ENCODE assay signal across 1 cellular context in the genomic region with DNA sequence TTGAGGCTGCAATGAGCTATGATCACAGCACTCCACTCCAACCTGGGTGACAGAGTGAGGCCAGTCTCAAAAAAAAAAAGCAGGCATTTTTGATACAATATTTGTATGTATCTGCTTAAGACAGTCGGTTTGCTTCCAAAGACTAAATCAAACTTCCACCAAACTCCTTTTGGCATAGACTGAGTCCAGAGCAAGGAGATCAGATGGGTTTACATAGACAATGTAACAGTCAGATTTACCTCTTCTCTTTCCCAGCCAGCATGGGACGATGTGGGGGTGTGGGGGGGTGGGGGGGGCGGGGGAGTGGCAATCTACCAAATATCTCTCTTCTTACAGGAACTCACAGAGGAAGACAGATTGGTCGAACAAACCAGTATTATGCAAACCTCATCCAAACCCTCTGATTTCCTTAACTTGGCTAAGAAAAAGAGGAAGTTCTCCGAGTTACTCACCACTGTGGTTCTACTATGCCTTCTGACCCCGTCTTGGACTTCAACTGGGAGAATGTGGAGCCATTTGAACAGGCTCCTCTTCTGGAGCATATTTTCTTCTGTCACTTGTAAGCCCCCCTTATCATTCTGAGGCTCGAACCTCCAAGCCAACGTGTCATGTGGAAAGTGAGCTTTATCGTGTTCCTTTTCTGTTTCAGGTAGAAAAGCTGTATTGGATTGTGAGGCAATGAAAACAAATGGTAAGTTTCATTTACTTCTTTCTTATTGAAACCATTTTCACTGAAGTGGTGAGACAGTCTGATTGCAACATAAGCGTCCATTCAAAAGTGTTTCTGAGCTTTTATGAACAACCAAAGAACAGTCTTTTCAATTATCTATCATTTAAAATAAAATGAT.
TF ChIP-seq lines count a peak whose summit lies in the region.

Gene MILR1, plus strand, starts transcription at position 451 of the 848 bp plus-strand sequence. Its CDS starts 54 bp downstream, at position 505.

TF ChIP-seq in K562, 482 proteins besides CTCF, POLR2A, EP300 and RAD21 (continued from another document and continues in another):
- TF ChIP-seq TSHZ1 (CRISPR knock-in tag; IDR thresholded peaks at IDR 0.05) (no peak), NFE2L1 (tag; IDR thresholded peaks at IDR 0.05; ENCODE audit: borderline replicate concordance, low read depth) (no peak), E4F1 (CRISPR knock-in tag; IDR thresholded peaks at IDR 0.05; ENCODE audit: borderline replicate concordance) (no peak), PYGO2 (tag; IDR thresholded peaks at IDR 0.05) (no peak), SREBF2 (CRISPR knock-in tag; IDR thresholded peaks at IDR 0.05) (no peak), BRD9 (IDR thresholded peaks at IDR 0.05; ENCODE audit: low read depth, partially characterized antibody) (peak; percentile 65), ZNF253 (CRISPR knock-in tag; conservative IDR thresholded peaks at IDR 0.05) (no peak), FOXP4 (CRISPR knock-in tag; IDR thresholded peaks at IDR 0.05; ENCODE audit: borderline replicate concordance) (no peak), RAD51 (IDR thresholded peaks at IDR 0.05; ENCODE audit: borderline replicate concordance, low read depth) (no peak), SMAD1 (IDR thresholded peaks at IDR 0.05; ENCODE audit: low read depth, low read length, partially characterized antibody) (peak; percentile 76), ZNF589 (CRISPR knock-in tag; IDR thresholded peaks at IDR 0.05; ENCODE audit: low read depth) (peak; percentile 77; the same call in 1 of the 2 replicates), HSF4 (CRISPR knock-in tag; IDR thresholded peaks at IDR 0.05; ENCODE audit: borderline replicate concordance) (no peak), TCFL5 (CRISPR knock-in tag; conservative IDR thresholded peaks at IDR 0.05) (no peak), MCM3 (IDR thresholded peaks at IDR 0.05) (no peak), NFRKB (IDR thresholded peaks at IDR 0.05; ENCODE audit: low read depth) (peak; percentile 67; the same call in 1 of the 2 replicates), PHF21A (IDR thresholded peaks at IDR 0.05; ENCODE audit: borderline replicate concordance, low read depth) (no peak), ZNF766 (CRISPR knock-in tag; conservative IDR thresholded peaks at IDR 0.05) (peak; percentile 74; the same call in 1 of the 2 replicates), U2AF1 (optimal IDR thresholded peaks at IDR 0.05; ENCODE audit: low read depth, low read length) (no peak), ZBTB43 (CRISPR knock-in tag; IDR thresholded peaks at IDR 0.05) (no peak), JUND (IDR thresholded peaks at IDR 0.05; ENCODE audit: borderline replicate concordance, low read depth, low read length) (peak; percentile 93), JUND (tag; IDR thresholded peaks at IDR 0.05; ENCODE audit: borderline replicate concordance, low read depth, low read length) (peak; percentile 91; the same call in 2 of the 3 replicates), TCF7L2 (IDR thresholded peaks at IDR 0.05; ENCODE audit: low read depth, low read length) (no peak), MXI1 (IDR thresholded peaks at IDR 0.05; ENCODE audit: low read depth, low read length) (no peak), TEAD2 (tag; IDR thresholded peaks at IDR 0.05) (no peak), SIN3A (IDR thresholded peaks at IDR 0.05; ENCODE audit: borderline replicate concordance in 2 of 2, control insufficient read depth in 1 of 2, low read depth in 2 of 2, low read length in 2 of 2) (0 out of 4 replicates have a peak, but pooled peaks of 1 of the 2 experiments have one; percentile 35), ZBTB11 (CRISPR knock-in tag; IDR thresholded peaks at IDR 0.05) (no peak; a peak in 1 of 6 replicates), SMC3 (conservative IDR thresholded peaks at IDR 0.05; ENCODE audit: insufficient read depth, low read depth, low read length) (no peak), ESRRB (CRISPR knock-in tag; IDR thresholded peaks at IDR 0.05; ENCODE audit: borderline replicate concordance) (no peak), MEF2D (tag; conservative IDR thresholded peaks at IDR 0.05; ENCODE audit: low read depth) (0 out of 2 replicates have a peak, but pooled peaks have one; percentile 33), XRCC5 (IDR thresholded peaks at IDR 0.05; ENCODE audit: low read depth, low read length) (no peak), HDGF (IDR thresholded peaks at IDR 0.05) (no peak), DPF2 (IDR thresholded peaks at IDR 0.05) (peak; percentile 89), GTF2E2 (tag; IDR thresholded peaks at IDR 0.05) (peak; percentile 70; the same call in 1 of the 2 replicates), CBX3 (IDR thresholded peaks at IDR 0.05; ENCODE audit: borderline replicate concordance in 1 of 2, low read length in 2 of 2) (peak in 1 of 2 experiments; percentile 52; a peak in 1 of 3 replicates), IRF1 (CRISPR knock-in tag; IDR thresholded peaks at IDR 0.05; ENCODE audit: borderline replicate concordance) (no peak)
- TF ChIP-seq, protein P1, sequence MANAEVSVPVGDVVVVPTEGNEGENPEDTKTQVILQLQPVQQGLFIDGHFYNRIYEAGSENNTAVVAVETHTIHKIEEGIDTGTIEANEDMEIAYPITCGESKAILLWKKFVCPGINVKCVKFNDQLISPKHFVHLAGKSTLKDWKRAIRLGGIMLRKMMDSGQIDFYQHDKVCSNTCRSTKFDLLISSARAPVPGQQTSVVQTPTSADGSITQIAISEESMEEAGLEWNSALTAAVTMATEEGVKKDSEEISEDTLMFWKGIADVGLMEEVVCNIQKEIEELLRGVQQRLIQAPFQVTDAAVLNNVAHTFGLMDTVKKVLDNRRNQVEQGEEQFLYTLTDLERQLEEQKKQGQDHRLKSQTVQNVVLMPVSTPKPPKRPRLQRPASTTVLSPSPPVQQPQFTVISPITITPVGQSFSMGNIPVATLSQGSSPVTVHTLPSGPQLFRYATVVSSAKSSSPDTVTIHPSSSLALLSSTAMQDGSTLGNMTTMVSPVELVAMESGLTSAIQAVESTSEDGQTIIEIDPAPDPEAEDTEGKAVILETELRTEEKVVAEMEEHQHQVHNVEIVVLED (CRISPR knock-in tag; IDR thresholded peaks at IDR 0.05): 0 out of 2 replicates have a peak, but pooled peaks have one; percentile 21
- TF ChIP-seq, protein P2, sequence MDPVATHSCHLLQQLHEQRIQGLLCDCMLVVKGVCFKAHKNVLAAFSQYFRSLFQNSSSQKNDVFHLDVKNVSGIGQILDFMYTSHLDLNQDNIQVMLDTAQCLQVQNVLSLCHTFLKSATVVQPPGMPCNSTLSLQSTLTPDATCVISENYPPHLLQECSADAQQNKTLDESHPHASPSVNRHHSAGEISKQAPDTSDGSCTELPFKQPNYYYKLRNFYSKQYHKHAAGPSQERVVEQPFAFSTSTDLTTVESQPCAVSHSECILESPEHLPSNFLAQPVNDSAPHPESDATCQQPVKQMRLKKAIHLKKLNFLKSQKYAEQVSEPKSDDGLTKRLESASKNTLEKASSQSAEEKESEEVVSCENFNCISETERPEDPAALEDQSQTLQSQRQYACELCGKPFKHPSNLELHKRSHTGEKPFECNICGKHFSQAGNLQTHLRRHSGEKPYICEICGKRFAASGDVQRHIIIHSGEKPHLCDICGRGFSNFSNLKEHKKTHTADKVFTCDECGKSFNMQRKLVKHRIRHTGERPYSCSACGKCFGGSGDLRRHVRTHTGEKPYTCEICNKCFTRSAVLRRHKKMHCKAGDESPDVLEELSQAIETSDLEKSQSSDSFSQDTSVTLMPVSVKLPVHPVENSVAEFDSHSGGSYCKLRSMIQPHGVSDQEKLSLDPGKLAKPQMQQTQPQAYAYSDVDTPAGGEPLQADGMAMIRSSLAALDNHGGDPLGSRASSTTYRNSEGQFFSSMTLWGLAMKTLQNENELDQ (CRISPR knock-in tag; IDR thresholded peaks at IDR 0.05; ENCODE audit: borderline replicate concordance): no peak
